In genomic region chr19:10604460-10604980, GRCh38 we compare ENCODE assay signal across 8 cellular contexts. TPM values are rescaled to one million over a fixed set of nuclear protein-coding genes. Genes with fewer than 3 reads are reported as not detected.
DNase-seq lines count a peak whose midpoint lies in the region; ATAC-seq and TF ChIP-seq lines count a peak whose summit lies in the region.

No MANE protein-coding gene starts in this region.

- peaks cover 8% of the 10 kb centered on the region for H3K36me3 Mint-ChIP-seq in activated CD4-positive, alpha-beta T cell treated with anti-CD3 and anti-CD28 coated beads, Interleukin-2, amount 10 ng/mL, durations not matched to agents 24 days and 14 days (ENCODE audit: low read depth)
- peaks cover 12% of the 10 kb centered on the region for H3K36me3 Mint-ChIP-seq in glutamatergic neuron (ENCODE audit: unreplicated experiment)
- peaks cover 10% of the 10 kb centered on the region for H3K36me3 Mint-ChIP-seq in stimulated activated memory B cell treated with anti-CD40 and anti-IgM and Interleukin-4, amounts not matched to agents 10 μg/mL and 1 μg/mL and 100 μg/mL, for 72 hours

- H3K4me1 Mint-ChIP-seq in activated CD4-positive, alpha-beta T cell treated with anti-CD3 and anti-CD28 coated beads, Interleukin-2, amount 10 ng/mL, durations not matched to agents 24 days and 14 days, result peaks cover 19% of the 10 kb centered on the region
- H3K4me1 Mint-ChIP-seq in glutamatergic neuron (ENCODE audit: low read depth, unreplicated experiment), result peaks cover 4% of the 10 kb centered on the region
- H3K4me1 Mint-ChIP-seq in stimulated activated memory B cell treated with anti-CD40 and anti-IgM and Interleukin-4, amounts not matched to agents 10 μg/mL and 1 μg/mL and 100 μg/mL, for 72 hours, result peaks cover 29% of the 10 kb centered on the region

- no peaks in the 10 kb centered on the region for H3K9me3 Mint-ChIP-seq in activated CD4-positive, alpha-beta T cell treated with anti-CD3 and anti-CD28 coated beads, Interleukin-2, amount 10 ng/mL, durations not matched to agents 24 days and 14 days
- H3K9me3 Mint-ChIP-seq in glutamatergic neuron (ENCODE audit: unreplicated experiment), result peaks cover 4% of the 10 kb centered on the region
- H3K9me3 Mint-ChIP-seq in stimulated activated memory B cell treated with anti-CD40 and anti-IgM and Interleukin-4, amounts not matched to agents 10 μg/mL and 1 μg/mL and 100 μg/mL, for 72 hours, result no peaks in the 10 kb centered on the region

- TF ChIP-seq CTCF in glutamatergic neuron (IDR thresholded peaks at IDR 0.05; ENCODE audit: partially characterized antibody, unreplicated experiment), result no peak

- peak; percentile 73 for DNase-seq in activated CD4-positive, alpha-beta T cell treated with anti-CD3 and anti-CD28 coated beads, Interleukin-2, amount 10 ng/mL, durations not matched to agents 24 days and 14 days
- no peak for DNase-seq in activated CD4-positive, alpha-beta T cell treated with anti-CD3 and anti-CD28 coated beads for 1 hour
- DNase-seq in UCSD-AML1 (lab: John Stamatoyannopoulos, UW; ENCODE audit: unreplicated experiment) (peak; percentile 51), glutamatergic neuron (no peak), T1000 (lab: John Stamatoyannopoulos, UW) (no peak), NCI-H2227 treated with DMSO at 0.1 percent for 48 hours (lab: John Stamatoyannopoulos, UW) (no peak), occipital lobe (lab: John Stamatoyannopoulos, UW) (no peak)

- intact Hi-C loops in activated CD4-positive, alpha-beta T cell treated with anti-CD3 and anti-CD28 coated beads, Interleukin-2, amount 10 ng/mL, durations not matched to agents 24 days and 14 days (cut with micrococcal nuclease), result no loop called here

- H3K27me3 Mint-ChIP-seq in activated CD4-positive, alpha-beta T cell treated with anti-CD3 and anti-CD28 coated beads, Interleukin-2, amount 10 ng/mL, durations not matched to agents 24 days and 14 days, result peaks cover 8% of the 10 kb centered on the region
- H3K27me3 Mint-ChIP-seq in glutamatergic neuron (ENCODE audit: unreplicated experiment), result no peaks in the 10 kb centered on the region
- no peaks in the 10 kb centered on the region for H3K27me3 Mint-ChIP-seq in stimulated activated memory B cell treated with anti-CD40 and anti-IgM and Interleukin-4, amounts not matched to agents 10 μg/mL and 1 μg/mL and 100 μg/mL, for 72 hours

- ATAC-seq in stimulated activated memory B cell treated with anti-CD40 and anti-IgM and Interleukin-4, amounts not matched to agents 10 μg/mL and 1 μg/mL and 100 μg/mL, for 72 hours, result peak; percentile 48

- peak overlapping the region; percentile 99 for H3K4me3 Mint-ChIP-seq in activated CD4-positive, alpha-beta T cell treated with anti-CD3 and anti-CD28 coated beads, Interleukin-2, amount 10 ng/mL, durations not matched to agents 24 days and 14 days
- H3K4me3 Mint-ChIP-seq in glutamatergic neuron (ENCODE audit: unreplicated experiment), result peak overlapping the region; percentile 52
- peak overlapping the region; percentile 91 for H3K4me3 Mint-ChIP-seq in stimulated activated memory B cell treated with anti-CD40 and anti-IgM and Interleukin-4, amounts not matched to agents 10 μg/mL and 1 μg/mL and 100 μg/mL, for 72 hours

- H3K27ac Mint-ChIP-seq in activated CD4-positive, alpha-beta T cell treated with anti-CD3 and anti-CD28 coated beads, Interleukin-2, amount 10 ng/mL, durations not matched to agents 24 days and 14 days, result peak overlapping the region; percentile 100
- peak overlapping the region; percentile 43 for H3K27ac Mint-ChIP-seq in glutamatergic neuron (ENCODE audit: unreplicated experiment)
- H3K27ac Mint-ChIP-seq in stimulated activated memory B cell treated with anti-CD40 and anti-IgM and Interleukin-4, amounts not matched to agents 10 μg/mL and 1 μg/mL and 100 μg/mL, for 72 hours, result peak overlapping the region; percentile 96

RNA-seq across cellular contexts. Expression of gene AP1M2, which starts 17.4 kb away (rescaled TPM):
- total RNA-seq in activated CD4-positive, alpha-beta T cell treated with anti-CD3 and anti-CD28 coated beads, Interleukin-2, amount 10 ng/mL, durations not matched to agents 24 days and 14 days, result not detected in 2 replicates
- total RNA-seq in glutamatergic neuron (ENCODE audit: unreplicated experiment), result 1.2 TPM
- not detected for total RNA-seq in occipital lobe

RNA-seq across cellular contexts. Expression of gene SLC44A2, which starts 20.8 kb away (rescaled TPM):
- 85.5 and 98.6 TPM in 2 replicates for total RNA-seq in activated CD4-positive, alpha-beta T cell treated with anti-CD3 and anti-CD28 coated beads, Interleukin-2, amount 10 ng/mL, durations not matched to agents 24 days and 14 days
- total RNA-seq in glutamatergic neuron (ENCODE audit: unreplicated experiment), result 129 TPM
- 25.9 TPM for total RNA-seq in occipital lobe

RNA-seq across cellular contexts. Expression of gene CDKN2D, which starts 35.7 kb away (rescaled TPM):
- total RNA-seq in activated CD4-positive, alpha-beta T cell treated with anti-CD3 and anti-CD28 coated beads, Interleukin-2, amount 10 ng/mL, durations not matched to agents 24 days and 14 days, result 41.0 and 44.2 TPM in 2 replicates
- total RNA-seq in glutamatergic neuron (ENCODE audit: unreplicated experiment) (68.3 TPM), occipital lobe (83.6 TPM)

RNA-seq across cellular contexts. Expression of gene KRI1, which starts 38.7 kb away (rescaled TPM):
- 84.0 and 90.6 TPM in 2 replicates for total RNA-seq in activated CD4-positive, alpha-beta T cell treated with anti-CD3 and anti-CD28 coated beads, Interleukin-2, amount 10 ng/mL, durations not matched to agents 24 days and 14 days
- total RNA-seq in glutamatergic neuron (ENCODE audit: unreplicated experiment), result 24.1 TPM
- total RNA-seq in occipital lobe, result 4.1 TPM

RNA-seq across cellular contexts. Expression of gene ILF3, which starts 49.6 kb away (rescaled TPM):
- 588 TPM in 2 replicates for total RNA-seq in activated CD4-positive, alpha-beta T cell treated with anti-CD3 and anti-CD28 coated beads, Interleukin-2, amount 10 ng/mL, durations not matched to agents 24 days and 14 days
- total RNA-seq in glutamatergic neuron (ENCODE audit: unreplicated experiment) (536 TPM), occipital lobe (148 TPM)

Comparison
In these comparisons a context has a peak if more than half of its experiments do, and no peak if none do; other contexts are left out.
1. DNase-seq: peak in activated CD4-positive, alpha-beta T cell treated with anti-CD3 and anti-CD28 coated beads, Interleukin-2, amount 10 ng/mL, durations not matched to agents 24 days and 14 days (single experiment) and UCSD-AML1 (single experiment); none in activated CD4-positive, alpha-beta T cell treated with anti-CD3 and anti-CD28 coated beads for 1 hour (single experiment), glutamatergic neuron (single experiment), T1000 (single experiment), NCI-H2227 treated with DMSO at 0.1 percent for 48 hours (single experiment) and occipital lobe (single experiment).
2. H3K27ac Mint-ChIP-seq: peak in every context shown above with its lines; median percentile 100 in activated CD4-positive, alpha-beta T cell treated with anti-CD3 and anti-CD28 coated beads, Interleukin-2, amount 10 ng/mL, durations not matched to agents 24 days and 14 days; 96 in stimulated activated memory B cell treated with anti-CD40 and anti-IgM and Interleukin-4, amounts not matched to agents 10 μg/mL and 1 μg/mL and 100 μg/mL, for 72 hours; 43 in glutamatergic neuron.
3. Peak in every context shown above with its lines, with median percentiles within 50 percentile points of each other: H3K4me3 Mint-ChIP-seq.